Comparison of ENCODE assay signal across 1 cellular context in genomic region chr20:20710847-20711315, GRCh38.
TF ChIP-seq lines count a peak whose summit lies in the region.

No MANE protein-coding gene starts in this region.

TF ChIP-seq in HepG2, 621 proteins besides CTCF, POLR2A, EP300 and RAD21 (continued from another document and continues in another):
- TF ChIP-seq SNAI1 (CRISPR knock-in tag; IDR thresholded peaks at IDR 0.05; ENCODE audit: borderline replicate concordance) (no peak), ZNF142 (CRISPR knock-in tag; IDR thresholded peaks at IDR 0.05) (no peak), NFYC (CRISPR knock-in tag; IDR thresholded peaks at IDR 0.05) (no peak), TEAD2 (CRISPR knock-in tag; IDR thresholded peaks at IDR 0.05) (no peak), ETV5 (CRISPR knock-in tag; IDR thresholded peaks at IDR 0.05; ENCODE audit: borderline replicate concordance) (peak; percentile 93), DZIP1 (CRISPR knock-in tag; IDR thresholded peaks at IDR 0.05) (no peak), MTA3 (CRISPR knock-in tag; IDR thresholded peaks at IDR 0.05) (no peak), TCF7 (IDR thresholded peaks at IDR 0.05; ENCODE audit: low read depth) (peak; percentile 46; the same call in 1 of the 2 replicates), NKX3-1 (CRISPR knock-in tag; IDR thresholded peaks at IDR 0.05) (no peak), NAIF1 (CRISPR knock-in tag; IDR thresholded peaks at IDR 0.05; ENCODE audit: borderline replicate concordance) (no peak), MATR3 (CRISPR knock-in tag; IDR thresholded peaks at IDR 0.05) (no peak), GPN1 (CRISPR knock-in tag; IDR thresholded peaks at IDR 0.05; ENCODE audit: borderline replicate concordance) (no peak), FOSL2 (CRISPR knock-in tag; IDR thresholded peaks at IDR 0.05) (peak; percentile 78), TSC22D2 (CRISPR knock-in tag; IDR thresholded peaks at IDR 0.05; ENCODE audit: borderline replicate concordance) (no peak), MAF1 (CRISPR knock-in tag; IDR thresholded peaks at IDR 0.05; ENCODE audit: borderline replicate concordance) (no peak), ZNF687 (CRISPR knock-in tag; IDR thresholded peaks at IDR 0.05) (no peak), NFE2 (CRISPR knock-in tag; IDR thresholded peaks at IDR 0.05) (no peak), ZNF225 (CRISPR knock-in tag; IDR thresholded peaks at IDR 0.05) (no peak), MTA1 (CRISPR knock-in tag; IDR thresholded peaks at IDR 0.05; ENCODE audit: borderline replicate concordance) (no peak), PHF21A (CRISPR knock-in tag; IDR thresholded peaks at IDR 0.05) (no peak), ZBTB43 (CRISPR knock-in tag; conservative IDR thresholded peaks at IDR 0.05) (peak; percentile 91), ZFX (CRISPR knock-in tag; IDR thresholded peaks at IDR 0.05; ENCODE audit: low read depth) (no peak), ZBTB34 (CRISPR knock-in tag; IDR thresholded peaks at IDR 0.05) (no peak), ZSCAN20 (CRISPR knock-in tag; IDR thresholded peaks at IDR 0.05; ENCODE audit: borderline replicate concordance) (no peak), HNF4G (IDR thresholded peaks at IDR 0.05; ENCODE audit: borderline replicate concordance, low read depth, low read length) (no peak), HNF4G (CRISPR knock-in tag; IDR thresholded peaks at IDR 0.05; ENCODE audit: borderline replicate concordance, low read depth) (no peak), CBX1 (IDR thresholded peaks at IDR 0.05; ENCODE audit: low read depth) (no peak), HDAC1 (CRISPR knock-in tag; IDR thresholded peaks at IDR 0.05) (peak; percentile 50), ZNF451 (CRISPR knock-in tag; IDR thresholded peaks at IDR 0.05) (no peak), ZBTB25 (CRISPR knock-in tag; IDR thresholded peaks at IDR 0.05) (no peak; the same call in 1 of the 2 replicates), KDM3A (CRISPR knock-in tag; IDR thresholded peaks at IDR 0.05; ENCODE audit: low read depth) (0 out of 2 replicates have a peak, but pooled peaks have one; percentile 60), ZNF121 (CRISPR knock-in tag; IDR thresholded peaks at IDR 0.05) (no peak), HBP1 (CRISPR knock-in tag; IDR thresholded peaks at IDR 0.05; ENCODE audit: low read depth) (0 out of 2 replicates have a peak, but pooled peaks have one; percentile 49), KDM4B (CRISPR knock-in tag; IDR thresholded peaks at IDR 0.05) (peak; percentile 66; the same call in 1 of the 2 replicates), ZNF446 (CRISPR knock-in tag; IDR thresholded peaks at IDR 0.05) (no peak), ZBTB21 (CRISPR knock-in tag; IDR thresholded peaks at IDR 0.05) (no peak), SRY (CRISPR knock-in tag; IDR thresholded peaks at IDR 0.05) (no peak), JUN (CRISPR knock-in tag; IDR thresholded peaks at IDR 0.05) (no peak), CC2D1A (CRISPR knock-in tag; IDR thresholded peaks at IDR 0.05) (no peak)
